In genomic region chr18:74196220-74197119, GRCh38 we compare ENCODE assay signal across 8 cellular contexts. TPM values are rescaled to one million over a fixed set of nuclear protein-coding genes. Genes with fewer than 3 reads are reported as not detected.
DNase-seq lines count a peak whose midpoint lies in the region; ATAC-seq, FAIRE-seq and TF ChIP-seq lines count a peak whose summit lies in the region.

No MANE protein-coding gene starts in this region.

- H3K36me3 ChIP-seq in keratinocyte (ENCODE audit: control insufficient read depth in 2 of 2, extremely low read depth in 1 of 2, insufficient read depth in 2 of 2, low read length in 2 of 2): no peaks in the 10 kb centered on the region

- no peaks in the 10 kb centered on the region for H3K27me3 ChIP-seq in keratinocyte (ENCODE audit: control insufficient read depth, extremely low read depth, insufficient read depth, low read length)

- no peak overlapping the region for H3K27ac ChIP-seq in keratinocyte (ENCODE audit: control insufficient read depth, insufficient read depth, low read length)

- no peaks in the 10 kb centered on the region for H3K79me2 ChIP-seq in keratinocyte (ENCODE audit: control insufficient read depth, insufficient read depth, low read length)

- POLR2A ChIA-PET in AG04449 (lab: Yijun Ruan, JAX): no interaction called here

- ATAC-seq in GM18511 (IDR thresholded peaks at IDR 0.05; ENCODE audit: unreplicated experiment) (peak; percentile 95), HG03025 (IDR thresholded peaks at IDR 0.05; ENCODE audit: low FRiP score, unreplicated experiment) (peak; percentile 71)

- no peak for DNase-seq in AG04449 (ENCODE audit: low read depth, low spot score)
- DNase-seq in NCI-H1694 treated with DMSO at 0.1 percent for 48 hours (lab: John Stamatoyannopoulos, UW): peak; percentile 72
- peak; percentile 77 to 83 for DNase-seq in cardiac fibroblast (ENCODE audit: low read depth in 2 of 2)
- DNase-seq in keratinocyte (ENCODE audit: low read depth, low spot score): no peak
- peak; percentile 15 to 25 for DNase-seq in stimulated activated CD4-positive, alpha-beta T cell treated with anti-CD3 and anti-CD28 coated beads, Interleukin-2, amount 100 ng/mL, for 48 hours

- dilution Hi-C loops in keratinocyte (cut with MboI; ENCODE audit: extremely low pct_ligation_motif_present, low sequenced_read_pairs): no loop called here

- H4K20me1 ChIP-seq in keratinocyte (ENCODE audit: control insufficient read depth, extremely low read depth, insufficient read depth, low read length): no peaks in the 10 kb centered on the region

- CTCF ChIA-PET in AG04449 (lab: Yijun Ruan, JAX): interaction anchor here (0.6 to 4.9 kb wide), 16 partner anchors 16 to 357 kb away, joined by 3 to 54 read pairs (median 4); no protein-coding TSS in a partner anchor

- no peaks in the 10 kb centered on the region for H3K9me1 ChIP-seq in keratinocyte (ENCODE audit: control insufficient read depth, extremely low read depth, insufficient read depth, low read length)

- TF ChIP-seq CTCF in AG04449 (IDR thresholded peaks at IDR 0.05; ENCODE audit: insufficient read depth, low read length, missing control alignments): peak; percentile 79
- TF ChIP-seq CTCF in cardiac fibroblast (IDR thresholded peaks at IDR 0.05; ENCODE audit: low read depth, low read length): peak; percentile 65
- TF ChIP-seq CTCF in keratinocyte (optimal IDR thresholded peaks at IDR 0.05 in 1 of 3, IDR thresholded peaks at IDR 0.05 in 1 of 3, conservative IDR thresholded peaks at IDR 0.05 in 1 of 3; ENCODE audit: extremely low read depth in 1 of 3, insufficient read depth in 2 of 3, low read length in 3 of 3): peak; percentile 61 to 82 (median 78)

- H3K4me3 ChIP-seq in AG04449 (ENCODE audit: low read depth, low read length) (peak overlapping the region; percentile 7), cardiac fibroblast (replicated peaks in 1 of 2; ENCODE audit: low read depth in 2 of 2, low read length in 2 of 2) (peak overlapping the region in 1 of 2 donors; percentile 15), keratinocyte (ENCODE audit: control insufficient read depth in 2 of 3, extremely low read depth in 1 of 3, insufficient read depth in 2 of 3, low read depth in 1 of 3, low read length in 3 of 3) (peak overlapping the region in 2 of 3 experiments; percentile 48 to 62)

- peak overlapping the region; percentile 6 for H3K9ac ChIP-seq in keratinocyte (ENCODE audit: control insufficient read depth, extremely low read depth, insufficient read depth, low read length)

- H3K9me3 ChIP-seq in keratinocyte (ENCODE audit: control insufficient read depth, low read depth, low read length): no peaks in the 10 kb centered on the region

- no peaks in the 10 kb centered on the region for H3K4me1 ChIP-seq in keratinocyte (ENCODE audit: control insufficient read depth, extremely low read depth, insufficient read depth, low read length)

- FAIRE-seq in TTC549 (lab: Jason Lieb, UNC) (peak; percentile 78), keratinocyte (lab: Jason Lieb, UNC) (peak; percentile 82)

- H2AFZ ChIP-seq in keratinocyte (ENCODE audit: control insufficient read depth, low read length): peak overlapping the region; percentile 90

- H3K4me2 ChIP-seq in keratinocyte (ENCODE audit: control insufficient read depth, extremely low read depth, insufficient read depth, low read depth, low read length): peak overlapping the region; percentile 92

RNA-seq across cellular contexts. Expression of gene TIMM21, which starts 48.1 kb away (rescaled TPM):
- polyA plus RNA-seq in keratinocyte: 42.5 to 76.0 TPM (median 58.0 TPM) in 3 replicates
- 122 TPM for polyA plus RNA-seq in keratinocyte (2011; ENCODE audit: low read depth)
- polyA plus RNA-seq in keratinocyte (2011; cell fraction: cytosol; rRNA removed): 46.1 and 54.5 TPM in 2 replicates
- polyA plus RNA-seq in keratinocyte (2011; cell fraction: nucleus; rRNA removed): 45.5 and 58.7 TPM in 2 replicates
- 31.5 and 52.6 TPM in 2 replicates for polyA plus RNA-seq in keratinocyte (2012; ENCODE audit: low replicate concordance)
- polyA minus RNA-seq in keratinocyte: 20.5 to 31.8 TPM (median 22.3 TPM) in 3 replicates
- polyA minus RNA-seq in keratinocyte (2011; cell fraction: cytosol; rRNA and poly(A)+ RNA removed): 14.0 TPM
- 8.7 and 13.0 TPM in 2 replicates for polyA minus RNA-seq in keratinocyte (2011; cell fraction: nucleus; rRNA and poly(A)+ RNA removed)

RNA-seq across cellular contexts. Expression of gene FBXO15, which starts 48.8 kb away (rescaled TPM):
- polyA plus RNA-seq in keratinocyte: 0.11 to 0.61 TPM (median 0.26 TPM) in 3 replicates
- 0.72 TPM for polyA plus RNA-seq in keratinocyte (2011; ENCODE audit: low read depth)
- 0.21 TPM in 2 replicates for polyA plus RNA-seq in keratinocyte (2011; cell fraction: cytosol; rRNA removed)
- 0.39 and 0.90 TPM in 2 replicates for polyA plus RNA-seq in keratinocyte (2011; cell fraction: nucleus; rRNA removed)
- 0.24 and 0.54 TPM in 2 replicates for polyA plus RNA-seq in keratinocyte (2012; ENCODE audit: low replicate concordance)
- 0.40 TPM in 1 of 3 replicates, not detected in the others for polyA minus RNA-seq in keratinocyte
- polyA minus RNA-seq in keratinocyte (2011; cell fraction: cytosol; rRNA and poly(A)+ RNA removed): not detected
- polyA minus RNA-seq in keratinocyte (2011; cell fraction: nucleus; rRNA and poly(A)+ RNA removed): not detected in 2 replicates

Comparison
In these comparisons a context has a peak if more than half of its experiments do, and no peak if none do; other contexts are left out.
1. DNase-seq: peak in NCI-H1694 treated with DMSO at 0.1 percent for 48 hours (single experiment), cardiac fibroblast (2 of 2) and stimulated activated CD4-positive, alpha-beta T cell treated with anti-CD3 and anti-CD28 coated beads, Interleukin-2, amount 100 ng/mL, for 48 hours (2 of 2); none in AG04449 (single experiment) and keratinocyte (single experiment).
2. Peak in every context shown above with its lines, with median percentiles within 50 percentile points of each other: CTCF ChIP-seq.